Comparison of ENCODE assay signal across 15 cellular contexts in the genomic region with DNA sequence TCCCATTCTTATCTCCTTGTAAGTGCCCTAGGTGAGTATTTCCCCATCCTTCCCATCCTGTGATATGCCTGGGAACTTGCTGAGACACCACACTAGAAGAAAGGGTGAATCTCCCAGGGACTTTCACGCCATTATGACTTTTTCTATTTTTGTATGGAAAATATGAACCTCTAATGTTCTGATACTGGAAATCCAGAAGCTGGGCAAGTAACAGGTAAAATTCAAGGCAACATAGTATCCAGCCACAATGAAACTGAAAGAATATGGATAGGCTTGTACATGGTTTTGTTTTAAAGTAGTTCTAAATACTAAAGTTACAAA.
"Had no signal": no experiment of that assay in that cellular context is flagged by ENCODE, and none has a peak within 500 bp of the region (broad histone marks: within the 10 kb centered on the region; RNA-seq: fewer than 3 reads in every experiment).

No MANE protein-coding gene starts in this region.

- H3K27ac ChIP-seq: ovary, thoracic aorta, uterus had no signal

- H3K27me3 ChIP-seq: ovary, uterus had no signal

- DNase-seq: activated CD4-positive, alpha-beta T cell treated with anti-CD3 and anti-CD28 coated beads, Interleukin-2, amount 50 U/mL, for 4 hours; activated effector memory CD4-positive, alpha-beta T cell treated with anti-CD3 and anti-CD28 coated beads, Interleukin-2, amount 50 U/mL, for 16 hours; activated T-cell treated with anti-CD3 and anti-CD28 coated beads, Interleukin-2, amount 50 U/mL, for 24 hours; foreskin melanocyte; head of caudate nucleus; ovary; stimulated activated CD4-positive, alpha-beta T cell treated with anti-CD3 and anti-CD28 coated beads, Interleukin-15, amount 100 ng/mL, for 24 hours; stimulated activated CD4-positive, alpha-beta T cell treated with anti-CD3 and anti-CD28 coated beads, Interleukin-4, amount 100 ng/mL, for 24 hours; stimulated activated naive CD8-positive, alpha-beta T cell treated with anti-CD3 and anti-CD28 coated beads, Interleukin-15, amount 100 ng/mL, for 72 hours; uterus had no signal

- H3K27me3 Mint-ChIP-seq: activated naive CD8-positive, alpha-beta T cell; activated T-cell treated with anti-CD3 and anti-CD28 coated beads, Interleukin-2, amount 50 U/mL, for 24 hours; memory B cell; stimulated activated naive CD8-positive, alpha-beta T cell treated with anti-CD3 and anti-CD28 coated beads, Interleukin-15, amount 100 ng/mL, for 72 hours had no signal

- H3K4me1 ChIP-seq: uterus had no signal

- H3K4me3 Mint-ChIP-seq: activated naive CD8-positive, alpha-beta T cell; activated T-cell treated with anti-CD3 and anti-CD28 coated beads, Interleukin-2, amount 50 U/mL, for 24 hours; memory B cell; stimulated activated naive CD8-positive, alpha-beta T cell treated with anti-CD3 and anti-CD28 coated beads, Interleukin-15, amount 100 ng/mL, for 72 hours had no signal

- FAIRE-seq: endometrium had no signal

- H3K9me3 Mint-ChIP-seq: activated T-cell treated with anti-CD3 and anti-CD28 coated beads, Interleukin-2, amount 50 U/mL, for 24 hours; memory B cell had no signal

- H3K36me3 ChIP-seq: ovary, thoracic aorta, uterus had no signal

- ATAC-seq: left lobe of liver; stimulated activated naive CD8-positive, alpha-beta T cell treated with anti-CD3 and anti-CD28 coated beads, Interleukin-15, amount 100 ng/mL, for 72 hours had no signal

- H3K9me3 ChIP-seq: ovary, thoracic aorta, uterus had no signal

- H3K27ac Mint-ChIP-seq: activated naive CD8-positive, alpha-beta T cell; activated T-cell treated with anti-CD3 and anti-CD28 coated beads, Interleukin-2, amount 50 U/mL, for 24 hours; memory B cell; stimulated activated naive CD8-positive, alpha-beta T cell treated with anti-CD3 and anti-CD28 coated beads, Interleukin-15, amount 100 ng/mL, for 72 hours had no signal

- H3K36me3 Mint-ChIP-seq: activated naive CD8-positive, alpha-beta T cell; memory B cell had no signal

- H3K4me3 ChIP-seq: ovary, thoracic aorta, uterus had no signal
